Comparison of ENCODE assay signal across 1 cellular context in the genomic region with DNA sequence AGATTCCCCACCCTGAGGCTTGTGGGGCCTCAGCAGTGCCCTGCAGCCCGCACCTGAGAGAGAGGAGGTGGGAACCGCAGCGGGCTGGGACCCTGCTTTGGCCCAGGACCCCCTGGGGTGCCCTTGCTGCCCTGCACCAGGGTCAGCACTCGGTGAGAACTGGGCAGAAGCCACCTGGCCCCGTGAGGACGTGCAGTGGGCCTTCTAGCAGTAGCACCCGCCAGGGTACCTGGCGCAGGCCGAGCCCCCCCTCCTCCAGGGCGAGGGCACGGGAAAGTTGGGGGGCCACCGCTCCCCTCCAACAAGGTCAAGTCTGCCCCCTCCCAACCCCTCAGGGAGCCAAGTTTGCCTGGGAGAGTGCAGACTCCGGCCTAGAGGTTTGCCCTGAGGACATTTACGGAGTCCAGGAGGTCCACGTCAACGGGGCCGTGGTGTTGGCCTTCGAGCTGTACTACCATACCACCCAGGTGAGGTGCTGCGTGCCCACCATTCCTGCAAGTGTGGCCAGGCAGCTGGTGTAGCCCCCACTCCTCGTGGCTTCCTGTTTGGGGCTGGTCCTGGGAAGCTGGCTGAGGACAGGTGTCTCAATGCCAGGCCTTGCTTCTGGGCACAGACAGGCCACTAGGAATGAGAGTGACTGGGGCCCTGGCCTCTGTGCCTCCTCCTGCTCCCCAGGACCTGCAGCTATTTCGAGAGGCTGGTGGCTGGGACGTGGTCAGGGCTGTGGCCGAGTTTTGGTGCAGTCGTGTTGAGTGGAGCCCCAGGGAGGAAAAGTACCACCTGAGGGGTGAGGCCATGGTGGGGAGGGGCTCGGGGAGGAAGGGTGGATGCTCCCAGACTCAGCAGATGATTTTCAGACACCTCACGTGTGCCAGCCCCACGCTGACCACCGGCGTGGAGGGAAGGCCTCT.
TF ChIP-seq lines count a peak whose summit lies in the region.

No MANE protein-coding gene starts in this region.

TF ChIP-seq in HepG2, 621 proteins besides CTCF, POLR2A, EP300 and RAD21:
- no peak for TF ChIP-seq KLF12 (CRISPR knock-in tag; IDR thresholded peaks at IDR 0.05; ENCODE audit: borderline replicate concordance)
- no peak for TF ChIP-seq NFRKB (IDR thresholded peaks at IDR 0.05)
- TF ChIP-seq PCBP1 (IDR thresholded peaks at IDR 0.05; ENCODE audit: borderline replicate concordance, low read depth, low read length), result no peak
